Comparison of ENCODE assay signal across 3 cellular contexts in genomic region chr1:204971700-204972336, GRCh38.
TF ChIP-seq lines count a peak whose summit lies in the region.

No MANE protein-coding gene starts in this region.

TF ChIP-seq in liver, 16 proteins besides CTCF, POLR2A, EP300 and RAD21 (continued from another document):
- no peak for TF ChIP-seq MAX (IDR thresholded peaks at IDR 0.05)
- no peak for TF ChIP-seq REST (IDR thresholded peaks at IDR 0.05)
- TF ChIP-seq GABPA (IDR thresholded peaks at IDR 0.05 in 1 of 2, conservative IDR thresholded peaks at IDR 0.05 in 1 of 2), result no peak
- no peak for TF ChIP-seq NR2F2 (IDR thresholded peaks at IDR 0.05)
- TF ChIP-seq RXRA (IDR thresholded peaks at IDR 0.05), result no peak
- TF ChIP-seq TAF1 (conservative IDR thresholded peaks at IDR 0.05), result no peak
- no peak for TF ChIP-seq YY1 (IDR thresholded peaks at IDR 0.05)
- TF ChIP-seq FOXA1 (IDR thresholded peaks at IDR 0.05), result no peak
- no peak for TF ChIP-seq FOXA2 (IDR thresholded peaks at IDR 0.05)
- TF ChIP-seq ZBTB33 (IDR thresholded peaks at IDR 0.05), result no peak
- TF ChIP-seq HNF4A (conservative IDR thresholded peaks at IDR 0.05), result no peak

TF ChIP-seq in HepG2, 621 proteins besides CTCF, POLR2A, EP300 and RAD21 (continues in another document):
- TF ChIP-seq ARID5B (CRISPR knock-in tag; IDR thresholded peaks at IDR 0.05) (no peak), RERE (CRISPR knock-in tag; IDR thresholded peaks at IDR 0.05; ENCODE audit: low read depth) (no peak), ZNF34 (CRISPR knock-in tag; IDR thresholded peaks at IDR 0.05; ENCODE audit: borderline replicate concordance) (no peak), KAT8 (CRISPR knock-in tag; IDR thresholded peaks at IDR 0.05) (no peak), ATF6 (CRISPR knock-in tag; conservative IDR thresholded peaks at IDR 0.05) (no peak), HIVEP1 (CRISPR knock-in tag; IDR thresholded peaks at IDR 0.05) (no peak), RARG (CRISPR knock-in tag; IDR thresholded peaks at IDR 0.05; ENCODE audit: low read depth) (no peak), IKZF4 (CRISPR knock-in tag; IDR thresholded peaks at IDR 0.05; ENCODE audit: borderline replicate concordance, low read depth, not compliant biosample characterization) (no peak)

TF ChIP-seq in SK-N-SH, 30 proteins besides CTCF, POLR2A, EP300 and RAD21 (continued from another document):
- no peak for TF ChIP-seq REST (IDR thresholded peaks at IDR 0.05; ENCODE audit: low read depth, low read length)
- no peak for TF ChIP-seq PBX3 (IDR thresholded peaks at IDR 0.05)
- TF ChIP-seq TAF1 (IDR thresholded peaks at IDR 0.05; ENCODE audit: borderline replicate concordance, low read depth, low read length), result no peak
